Comparison of ENCODE assay signal across 12 cellular contexts in the genomic region with DNA sequence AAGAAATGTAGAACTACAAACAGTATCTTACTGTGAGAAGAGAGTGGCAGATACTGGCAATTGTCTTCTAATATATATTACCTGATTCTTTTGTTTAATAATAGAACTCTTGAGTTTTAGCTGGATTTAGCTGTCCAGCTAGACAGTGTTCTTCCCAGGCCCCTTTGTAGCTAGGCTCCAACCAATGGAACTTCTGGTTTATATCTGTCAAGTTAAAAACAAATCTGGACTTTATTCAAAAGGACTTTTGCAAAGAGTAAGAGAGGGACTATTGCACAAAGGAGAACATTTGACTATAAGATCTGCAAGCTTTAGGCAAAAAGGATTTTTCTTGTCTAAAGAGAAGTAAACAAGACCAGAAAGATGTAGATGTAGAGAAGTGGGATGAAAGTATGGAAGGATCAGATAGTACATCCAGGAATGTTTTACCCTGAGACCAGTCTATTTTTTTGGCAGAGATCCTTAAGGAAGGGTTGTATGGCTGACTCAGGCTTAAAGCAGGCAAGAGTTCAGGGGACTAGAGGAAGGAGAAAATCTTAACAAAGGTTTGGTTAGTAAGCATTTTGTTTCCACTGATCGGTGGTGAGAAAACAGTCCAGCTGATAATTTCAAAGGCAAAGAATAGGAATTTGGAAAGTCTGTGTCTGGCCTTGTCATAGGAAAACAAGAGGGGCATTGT.
DNase-seq lines count a peak whose midpoint lies in the region; ATAC-seq and TF ChIP-seq lines count a peak whose summit lies in the region.
"Had no signal": no experiment of that assay in that cellular context is flagged by ENCODE, and none has a peak within 500 bp of the region (broad histone marks: within the 10 kb centered on the region; RNA-seq: fewer than 3 reads in every experiment).

No MANE protein-coding gene starts in this region.

- H3K9me3 Mint-ChIP-seq in Calu3 (ENCODE audit: low read depth, unreplicated experiment): no peaks in the 10 kb centered on the region
- H3K9me3 Mint-ChIP-seq in osteocyte (ENCODE audit: unreplicated experiment): no peaks in the 10 kb centered on the region
- H3K9me3 Mint-ChIP-seq: CD4-positive, alpha-beta T cell had no signal

- no peaks in the 10 kb centered on the region for H3K27me3 Mint-ChIP-seq in Calu3 (ENCODE audit: unreplicated experiment)
- peaks cover 3% of the 10 kb centered on the region for H3K27me3 Mint-ChIP-seq in osteocyte (ENCODE audit: unreplicated experiment)

- peaks cover 41% of the 10 kb centered on the region for H3K4me1 Mint-ChIP-seq in Calu3 (ENCODE audit: low read depth, unreplicated experiment)
- H3K4me1 Mint-ChIP-seq in osteocyte (ENCODE audit: unreplicated experiment): peaks cover 20% of the 10 kb centered on the region

- DNase-seq in Calu3 (peak; percentile 12), RWPE2 (ENCODE audit: low spot score) (no peak), fibroblast of the aortic adventitia (ENCODE audit: low read depth) (peak; percentile 92), osteocyte (ENCODE audit: extremely low spot score, unreplicated experiment) (no peak), ascending aorta (ENCODE audit: low spot score in 2 of 2) (no peak), psoas muscle (no peak)
- DNase-seq in stimulated activated naive CD8-positive, alpha-beta T cell treated with anti-CD3 and anti-CD28 coated beads, Interleukin-15, Interleukin-2, amounts not matched to agents 100 U/mL and 50 U/mL, for 24 hours: no peak
- DNase-seq: CD4-positive, alpha-beta T cell; NCI-H187 treated with DMSO at 0.1 percent for 48 hours; T1000 had no signal

- H3K4me3 Mint-ChIP-seq in Calu3 (ENCODE audit: low read depth, unreplicated experiment) (no peak overlapping the region), osteocyte (ENCODE audit: unreplicated experiment) (no peak overlapping the region)
- H3K4me3 Mint-ChIP-seq: CD4-positive, alpha-beta T cell had no signal

- BruUV-seq in Calu3 (replicated peaks; lab: Mats Ljungman, UMichigan): no TSS peak

- H3K4me1 ChIP-seq in RWPE2 (ENCODE audit: insufficient read depth, poor library complexity, severe bottlenecking) (no peaks in the 10 kb centered on the region), ascending aorta (no peaks in the 10 kb centered on the region), psoas muscle (no peaks in the 10 kb centered on the region)

- peak overlapping the region; percentile 74 for H3K27ac Mint-ChIP-seq in Calu3 (ENCODE audit: unreplicated experiment)
- H3K27ac Mint-ChIP-seq in osteocyte (ENCODE audit: unreplicated experiment): peak overlapping the region; percentile 9
- H3K27ac Mint-ChIP-seq: CD4-positive, alpha-beta T cell had no signal

- intact Hi-C loops in Calu3 (cut with micrococcal nuclease; ENCODE audit: unreplicated experiment): loop anchor here (10.0 kb wide), 1 partner anchor 154 kb away; no protein-coding TSS in a partner anchor
- intact Hi-C loops in ascending aorta (cut with DNase I): no loop called here
- intact Hi-C loops in psoas muscle (cut with DNase I): no loop called here

- TF ChIP-seq CTCF in Calu3 (IDR thresholded peaks at IDR 0.05; ENCODE audit: unreplicated experiment) (no peak), RWPE2 (IDR thresholded peaks at IDR 0.05; ENCODE audit: poor library complexity, severe bottlenecking) (no peak), fibroblast of the aortic adventitia (IDR thresholded peaks at IDR 0.05; ENCODE audit: insufficient read depth, low read length) (no peak), osteocyte (IDR thresholded peaks at IDR 0.05) (no peak), ascending aorta (IDR thresholded peaks at IDR 0.05) (no peak), psoas muscle (IDR thresholded peaks at IDR 0.05) (no peak)

- H3K9me3 ChIP-seq in RWPE2 (ENCODE audit: severe bottlenecking): no peaks in the 10 kb centered on the region
- no peaks in the 10 kb centered on the region for H3K9me3 ChIP-seq in ascending aorta
- H3K9me3 ChIP-seq in psoas muscle: no peaks in the 10 kb centered on the region

- WGBS in psoas muscle, 3 donors: 20 to 39% (median 22%) methylated on average over 1 of the region's 1 CpG

- CTCF ChIA-PET in Calu3 (lab: Charles Lee): interaction anchor here (0.6 to 0.9 kb wide), 2 partner anchors 78 to 1350 kb away, joined by 3 to 6 read pairs; no protein-coding TSS in a partner anchor

- no peak overlapping the region for H3K27ac ChIP-seq in RWPE2 (ENCODE audit: poor library complexity, severe bottlenecking)
- H3K27ac ChIP-seq in ascending aorta: no peak overlapping the region
- no peak overlapping the region for H3K27ac ChIP-seq in psoas muscle
- H3K27ac ChIP-seq: cardiac muscle cell had no signal

- H3K27me3 ChIP-seq in RWPE2 (ENCODE audit: insufficient read depth, poor library complexity, severe bottlenecking) (no peaks in the 10 kb centered on the region), ascending aorta (no peaks in the 10 kb centered on the region), psoas muscle (ENCODE audit: insufficient read depth in 3 of 3, low read length in 2 of 3) (no peaks in the 10 kb centered on the region)
- H3K27me3 ChIP-seq: cardiac muscle cell had no signal

- H3K4me3 ChIP-seq in RWPE2 (ENCODE audit: severe bottlenecking) (no peak overlapping the region), fibroblast of the aortic adventitia (ENCODE audit: low read depth, low read length) (no peak overlapping the region), ascending aorta (no peak overlapping the region), psoas muscle (no peak overlapping the region)
- H3K4me3 ChIP-seq: cardiac muscle cell had no signal

- H3K36me3 ChIP-seq in RWPE2 (ENCODE audit: low read depth) (no peaks in the 10 kb centered on the region), ascending aorta (no peaks in the 10 kb centered on the region), psoas muscle (ENCODE audit: insufficient read depth in 1 of 2, low read depth in 1 of 2) (no peaks in the 10 kb centered on the region)
- H3K36me3 ChIP-seq: cardiac muscle cell had no signal

- ATAC-seq in RWPE2 (ENCODE audit: low read depth): peak; percentile 70
- ATAC-seq in psoas muscle: no peak
- no peak for ATAC-seq in stimulated activated naive CD8-positive, alpha-beta T cell treated with anti-CD3 and anti-CD28 coated beads, Interleukin-15, Interleukin-2, amounts not matched to agents 100 U/mL and 50 U/mL, for 24 hours
- ATAC-seq in GM19035 (IDR thresholded peaks at IDR 0.05; ENCODE audit: unreplicated experiment): no peak

- H3K36me3 Mint-ChIP-seq in Calu3 (ENCODE audit: insufficient read depth, unreplicated experiment): no peaks in the 10 kb centered on the region
- H3K36me3 Mint-ChIP-seq in osteocyte (ENCODE audit: unreplicated experiment): no peaks in the 10 kb centered on the region

Comparison
In these comparisons a context has a peak if more than half of its experiments do, and no peak if none do; other contexts are left out.
1. DNase-seq: peak in Calu3 (single experiment) and fibroblast of the aortic adventitia (single experiment); none in RWPE2 (single experiment), osteocyte (single experiment), ascending aorta (0 of 2), psoas muscle (0 of 2) and stimulated activated naive CD8-positive, alpha-beta T cell treated with anti-CD3 and anti-CD28 coated beads, Interleukin-15, Interleukin-2, amounts not matched to agents 100 U/mL and 50 U/mL, for 24 hours (single experiment).